ENCODE assay signal across 14 cellular contexts in genomic region chr17:1511290-1511689, GRCh38. TPM values are rescaled to one million over a fixed set of nuclear protein-coding genes. Genes with fewer than 3 reads are reported as not detected.
DNase-seq lines count a peak whose midpoint lies in the region; ATAC-seq, FAIRE-seq and TF ChIP-seq lines count a peak whose summit lies in the region.
"Had no signal": no experiment of that assay in that cellular context is flagged by ENCODE, and none has a peak within 500 bp of the region (broad histone marks: within the 10 kb centered on the region; RNA-seq: fewer than 3 reads in every experiment).

No MANE protein-coding gene starts in this region.

- peak; percentile 12 for ATAC-seq in left lung
- ATAC-seq: natural killer cell treated with Interleukin-12 subunit alpha and Interleukin-12 subunit beta and Interleukin-15 and Interleukin-18, amount 100 ng/mL, for 72 hours had no signal

- DNase-seq in RWPE1 (ENCODE audit: low spot score) (no peak), endothelial cell of umbilical vein (ENCODE audit: low read depth, low spot score) (peak; percentile 75), left lung (no peak), spleen (no peak), T1000 (lab: John Stamatoyannopoulos, UW) (no peak), activated T-cell treated with anti-CD3 and anti-CD28 coated beads for 4 hours (no peak), kidney glomerular epithelial cell (lab: John Stamatoyannopoulos, UW) (no peak), HCEC 1CT (no peak)
- DNase-seq: activated CD4-positive, alpha-beta T cell treated with anti-CD3 and anti-CD28 coated beads for 1 hour; NCI-H1048; stimulated activated CD4-positive, alpha-beta T cell treated with anti-CD3 and anti-CD28 coated beads, Interleukin-2, amount 100 ng/mL, for 48 hours had no signal

- H3K27me3 ChIP-seq in endothelial cell of umbilical vein (ENCODE audit: control insufficient read depth in 2 of 2, insufficient read depth in 2 of 2, low read length in 2 of 2) (no peaks in the 10 kb centered on the region), left lung (no peaks in the 10 kb centered on the region), spleen (replicated peaks in 1 of 7) (no peaks in the 10 kb centered on the region)
- H3K27me3 ChIP-seq: SJSA1 had no signal

- POLR2A ChIA-PET in RWPE1 (lab: Yijun Ruan, JAX; ENCODE audit: low non-redundant PET) = no interaction called here
- POLR2A ChIA-PET in endothelial cell of umbilical vein (lab: Charles Lee) = interaction anchor here (1.3 kb wide), 1 partner anchor 19 kb away, joined by 4 read pairs; no protein-coding TSS in a partner anchor

- H3K4me1 ChIP-seq in endothelial cell of umbilical vein (ENCODE audit: control insufficient read depth, extremely low read depth, insufficient read depth, low read length) (peaks cover 35% of the 10 kb centered on the region), left lung (peaks cover 30 to 69% of the 10 kb centered on the region in 2 donors), spleen (peaks cover 9 to 73% (median 44%) of the 10 kb centered on the region in 6 donors)

- peak overlapping the region; percentile 20 for H3K4me2 ChIP-seq in endothelial cell of umbilical vein (ENCODE audit: insufficient read depth, low read length)

- no peaks in the 10 kb centered on the region for H3K79me2 ChIP-seq in endothelial cell of umbilical vein (ENCODE audit: control insufficient read depth, insufficient read depth, low read length)

- H3K9ac ChIP-seq in endothelial cell of umbilical vein (replicated peaks; ENCODE audit: extremely low read depth, insufficient read depth, low read length) = peak overlapping the region; percentile 4

- H3K9me1 ChIP-seq in endothelial cell of umbilical vein (replicated peaks; ENCODE audit: control insufficient read depth, extremely low read depth, insufficient read depth, low read length) = no peaks in the 10 kb centered on the region

- FAIRE-seq in endothelial cell of umbilical vein (lab: Jason Lieb, UNC) = peak; percentile 89
- FAIRE-seq: colon had no signal

- WGBS in spleen, 5 donors = 49 to 83% (median 60%) methylated on average over 10 to 11 of the region's 11 CpGs

- TF ChIP-seq CTCF in RWPE1 (conservative IDR thresholded peaks at IDR 0.05; ENCODE audit: low read depth) = no peak
- no peak for TF ChIP-seq CTCF in endothelial cell of umbilical vein (IDR thresholded peaks at IDR 0.05; ENCODE audit: extremely low read depth in 1 of 2, insufficient read depth in 1 of 2, low read depth in 1 of 2, low read length in 2 of 2)
- no peak for TF ChIP-seq CTCF in left lung (IDR thresholded peaks at IDR 0.05)
- no peak for TF ChIP-seq CTCF in spleen (IDR thresholded peaks at IDR 0.05 in 8 of 11, conservative IDR thresholded peaks at IDR 0.05 in 3 of 11)

- H3K36me3 ChIP-seq in endothelial cell of umbilical vein (ENCODE audit: control insufficient read depth in 2 of 2, extremely low read depth in 1 of 2, insufficient read depth in 2 of 2, low read length in 2 of 2) (peaks cover 0 to 24% of the 10 kb centered on the region in 2 experiments), left lung (peaks cover 0 to 65% of the 10 kb centered on the region in 2 donors), spleen (peaks cover 0 to 81% (median 44%) of the 10 kb centered on the region in 6 donors)

- H3K4me3 ChIP-seq in endothelial cell of umbilical vein (replicated peaks in 1 of 3; ENCODE audit: insufficient read depth in 1 of 3, low read depth in 1 of 3, low read length in 3 of 3) (no peak overlapping the region), left lung (no peak overlapping the region), spleen (no peak overlapping the region)
- H3K4me3 ChIP-seq: SJSA1 had no signal

- CTCF ChIA-PET in RWPE1 (lab: Yijun Ruan, JAX) (interaction anchor here (0.7 kb wide), 1 partner anchor 193 kb away, joined by 3 read pairs; no protein-coding TSS in a partner anchor), endothelial cell of umbilical vein (lab: Charles Lee) (interaction anchor here (1.2 to 3.4 kb wide), 5 partner anchors 13 to 252 kb away, joined by 3 to 33 read pairs (median 5); no protein-coding TSS in a partner anchor)

- H3K9me3 ChIP-seq in endothelial cell of umbilical vein (replicated peaks; ENCODE audit: control insufficient read depth, insufficient read depth, low read length) = no peaks in the 10 kb centered on the region
- H3K9me3 ChIP-seq in left lung = no peaks in the 10 kb centered on the region
- no peaks in the 10 kb centered on the region for H3K9me3 ChIP-seq in spleen
- H3K9me3 ChIP-seq: SJSA1 had no signal

- BruUV-seq in endothelial cell of umbilical vein (replicated peaks; lab: Mats Ljungman, UMichigan) = no TSS peak

- TF ChIP-seq POLR2A in endothelial cell of umbilical vein (IDR thresholded peaks at IDR 0.05; ENCODE audit: low read depth, low read length) (peak; percentile 15), spleen (IDR thresholded peaks at IDR 0.05) (no peak)

- dilution Hi-C loops in endothelial cell of umbilical vein (cut with MboI; ENCODE audit: extremely low pct_ligation_motif_present, low sequenced_read_pairs) = no loop called here

- H4K20me1 ChIP-seq in endothelial cell of umbilical vein (replicated peaks; ENCODE audit: control insufficient read depth, extremely low read depth, insufficient read depth, low read length) = no peaks in the 10 kb centered on the region

- H2AFZ ChIP-seq in endothelial cell of umbilical vein (ENCODE audit: low read depth, low read length) = peak overlapping the region; percentile 9

- intact Hi-C loops in endothelial cell of umbilical vein (cut with micrococcal nuclease) (loop anchor here (1.0 kb wide), 1 partner anchor 18 kb away; no protein-coding TSS in a partner anchor), left lung (cut with DNase I) (loop anchor here in 1 of 2 donors (10.0 kb wide), 2 partner anchors 166 to 236 kb away; partner anchors contain the start of genes BHLHA9 and TRARG1), spleen (cut with DNase I; ENCODE audit: low total_unique reads) (loop anchor here (10.0 kb wide), 1 partner anchor 46 kb away; no protein-coding TSS in a partner anchor)

- H3K27ac ChIP-seq in RWPE1 (peak overlapping the region; percentile 93), endothelial cell of umbilical vein (ENCODE audit: insufficient read depth, low read depth, low read length) (peak overlapping the region; percentile 34), left lung (peak overlapping the region; percentile 83 to 95), spleen (peak overlapping the region; percentile 4 to 71 (median 57))
- H3K27ac ChIP-seq: SJSA1 had no signal

TF ChIP-seq in endothelial cell of umbilical vein, 7 proteins besides CTCF, POLR2A, EP300 and RAD21 (continues in another document):
- TF ChIP-seq JUN (IDR thresholded peaks at IDR 0.05; ENCODE audit: borderline replicate concordance, insufficient read depth, insufficient read length, low read depth) (no peak), POLR2AphosphoS5 (IDR thresholded peaks at IDR 0.05; ENCODE audit: insufficient read depth, low read depth, low read length) (no peak)

RNA-seq across cellular contexts. Expression of gene INPP5K, which starts 5.1 kb away (rescaled TPM):
- 41.3 and 44.2 TPM in 2 replicates for total RNA-seq in endothelial cell of umbilical vein
- 53.8 and 54.1 TPM in 2 replicates for polyA plus RNA-seq in endothelial cell of umbilical vein
- 30.0 and 33.1 TPM in 2 replicates for polyA plus RNA-seq in endothelial cell of umbilical vein (2011; cell fraction: cytosol; rRNA removed)
- 49.9 and 59.3 TPM in 2 replicates for polyA plus RNA-seq in endothelial cell of umbilical vein (2011; cell fraction: nucleus; rRNA removed)
- polyA plus RNA-seq in endothelial cell of umbilical vein (2012) = 31.5 and 37.8 TPM in 2 replicates
- polyA minus RNA-seq in endothelial cell of umbilical vein = 74.5 and 93.9 TPM in 2 replicates
- polyA minus RNA-seq in endothelial cell of umbilical vein (2011; cell fraction: cytosol; rRNA and poly(A)+ RNA removed) = 28.6 TPM
- 34.6 and 44.4 TPM in 2 replicates for polyA minus RNA-seq in endothelial cell of umbilical vein (2011; cell fraction: nucleus; rRNA and poly(A)+ RNA removed)
- total RNA-seq in left lung = 10 to 100 TPM; 41.9 to 51.1 TPM
- total RNA-seq in spleen = 100 to 1,000 TPM in 1 of 7 donors, 10 to 100 TPM in 6; 43.1 to 107 (median 55.2) TPM
- polyA plus RNA-seq in spleen = 10 to 100 TPM; 22.3 to 35.8 (median 23.4) TPM

RNA-seq across cellular contexts. Expression of gene MYO1C, which starts 18.8 kb away (rescaled TPM):
- 195 and 206 TPM in 2 replicates for total RNA-seq in endothelial cell of umbilical vein
- polyA plus RNA-seq in endothelial cell of umbilical vein = 141 and 145 TPM in 2 replicates
- polyA plus RNA-seq in endothelial cell of umbilical vein (2011; cell fraction: cytosol; rRNA removed) = 124 and 132 TPM in 2 replicates
- 298 and 335 TPM in 2 replicates for polyA plus RNA-seq in endothelial cell of umbilical vein (2011; cell fraction: nucleus; rRNA removed)
- polyA plus RNA-seq in endothelial cell of umbilical vein (2012) = 160 and 189 TPM in 2 replicates
- polyA minus RNA-seq in endothelial cell of umbilical vein = 298 and 349 TPM in 2 replicates
- 60.4 TPM for polyA minus RNA-seq in endothelial cell of umbilical vein (2011; cell fraction: cytosol; rRNA and poly(A)+ RNA removed)
- polyA minus RNA-seq in endothelial cell of umbilical vein (2011; cell fraction: nucleus; rRNA and poly(A)+ RNA removed) = 122 and 135 TPM in 2 replicates
- 100 to 1,000 TPM; 242 to 282 TPM for total RNA-seq in left lung
- 100 to 1,000 TPM in 2 of 7 donors, 10 to 100 TPM in 5; 49.2 to 135 (median 81.6) TPM for total RNA-seq in spleen
- 10 to 100 TPM; 14.6 to 21.6 (median 14.6) TPM for polyA plus RNA-seq in spleen

RNA-seq across cellular contexts. Expression of gene PITPNA, which starts 51.3 kb away (rescaled TPM):
- 99.6 and 113 TPM in 2 replicates for total RNA-seq in endothelial cell of umbilical vein
- polyA plus RNA-seq in endothelial cell of umbilical vein = 50.3 and 57.0 TPM in 2 replicates
- polyA plus RNA-seq in endothelial cell of umbilical vein (2011; cell fraction: cytosol; rRNA removed) = 58.9 and 67.9 TPM in 2 replicates
- 56.8 and 62.1 TPM in 2 replicates for polyA plus RNA-seq in endothelial cell of umbilical vein (2011; cell fraction: nucleus; rRNA removed)
- polyA plus RNA-seq in endothelial cell of umbilical vein (2012) = 80.1 and 106 TPM in 2 replicates
- 48.6 and 60.0 TPM in 2 replicates for polyA minus RNA-seq in endothelial cell of umbilical vein
- 18.6 TPM for polyA minus RNA-seq in endothelial cell of umbilical vein (2011; cell fraction: cytosol; rRNA and poly(A)+ RNA removed)
- 16.0 and 16.9 TPM in 2 replicates for polyA minus RNA-seq in endothelial cell of umbilical vein (2011; cell fraction: nucleus; rRNA and poly(A)+ RNA removed)
- 10 to 100 TPM; 64.1 to 96.8 TPM for total RNA-seq in left lung
- 10 to 100 TPM; 47.3 to 88.0 (median 68.9) TPM for total RNA-seq in spleen
- polyA plus RNA-seq in spleen = 10 to 100 TPM; 17.0 to 29.6 (median 17.1) TPM

RNA-seq across cellular contexts. Expression of gene CRK, which starts 55.3 kb away (rescaled TPM):
- total RNA-seq in endothelial cell of umbilical vein (67.2 and 71.3 TPM in 2 replicates), left lung (10 to 100 TPM; 65.4 to 84.0 TPM), spleen (10 to 100 TPM; 39.3 to 54.6 (median 48.2) TPM)
- polyA plus RNA-seq in endothelial cell of umbilical vein (41.2 and 52.8 TPM in 2 replicates), spleen (10 to 100 TPM; 11.7 to 20.7 (median 12.0) TPM)
- polyA plus RNA-seq in endothelial cell of umbilical vein (2011; cell fraction: cytosol; rRNA removed) = 60.3 and 63.7 TPM in 2 replicates
- polyA plus RNA-seq in endothelial cell of umbilical vein (2011; cell fraction: nucleus; rRNA removed) = 27.0 and 33.4 TPM in 2 replicates
- polyA plus RNA-seq in endothelial cell of umbilical vein (2012) = 55.9 and 69.4 TPM in 2 replicates
- 85.7 and 87.4 TPM in 2 replicates for polyA minus RNA-seq in endothelial cell of umbilical vein
- 31.6 TPM for polyA minus RNA-seq in endothelial cell of umbilical vein (2011; cell fraction: cytosol; rRNA and poly(A)+ RNA removed)
- polyA minus RNA-seq in endothelial cell of umbilical vein (2011; cell fraction: nucleus; rRNA and poly(A)+ RNA removed) = 21.8 and 27.1 TPM in 2 replicates

Comparison
In these comparisons a context has a peak if more than half of its experiments do, and no peak if none do; other contexts are left out.
1. H3K27ac ChIP-seq: peak in every context shown above with its lines; median percentile 93 in RWPE1; 89 in left lung; 57 in spleen; 34 in endothelial cell of umbilical vein.